1 cellular context compared by ENCODE assay signal in the genomic region with DNA sequence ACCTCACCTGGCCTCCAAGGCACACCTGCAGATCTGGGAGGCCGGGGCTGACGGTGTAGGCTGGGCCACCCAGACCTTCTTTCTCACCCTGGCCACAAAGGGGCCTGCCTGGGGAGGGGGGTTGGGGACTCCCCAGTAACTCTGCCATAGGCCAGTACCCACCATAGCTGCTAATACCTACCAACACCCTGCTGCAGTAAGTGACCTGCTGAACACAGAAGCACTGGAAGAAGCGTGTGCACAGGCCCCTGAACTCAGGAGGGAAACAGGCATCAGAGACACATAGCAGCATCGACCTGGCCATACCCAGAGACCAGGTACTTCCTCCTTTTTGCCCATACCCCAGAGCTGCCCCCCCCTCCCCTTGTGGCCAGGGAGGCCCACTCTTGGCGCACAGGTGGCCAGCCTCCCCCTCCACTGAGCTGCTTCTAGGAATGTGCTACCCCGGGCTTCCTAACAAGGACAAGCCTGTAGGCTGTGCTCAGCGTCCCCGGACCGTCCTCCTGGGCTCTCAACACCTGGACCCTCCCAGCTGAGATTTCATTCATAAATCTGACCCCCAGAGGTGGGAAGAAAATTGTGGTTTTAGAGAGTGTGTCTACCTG.
TF ChIP-seq lines count a peak whose summit lies in the region.

No MANE protein-coding gene starts in this region.

TF ChIP-seq in liver, 16 proteins besides CTCF, POLR2A, EP300 and RAD21 (continued from another document):
- TF ChIP-seq REST (IDR thresholded peaks at IDR 0.05) (no peak), JUND (IDR thresholded peaks at IDR 0.05) (no peak), HNF4G (IDR thresholded peaks at IDR 0.05) (no peak), RXRA (IDR thresholded peaks at IDR 0.05) (no peak)
